ENCODE assay signal across 2 cellular contexts in genomic region chr1:100566300-100566699, GRCh38.
TF ChIP-seq lines count a peak whose summit lies in the region.

No MANE protein-coding gene starts in this region.

TF ChIP-seq in SK-N-SH, 30 proteins besides CTCF, POLR2A, EP300 and RAD21 (continued from another document):
- TF ChIP-seq, protein P1, sequence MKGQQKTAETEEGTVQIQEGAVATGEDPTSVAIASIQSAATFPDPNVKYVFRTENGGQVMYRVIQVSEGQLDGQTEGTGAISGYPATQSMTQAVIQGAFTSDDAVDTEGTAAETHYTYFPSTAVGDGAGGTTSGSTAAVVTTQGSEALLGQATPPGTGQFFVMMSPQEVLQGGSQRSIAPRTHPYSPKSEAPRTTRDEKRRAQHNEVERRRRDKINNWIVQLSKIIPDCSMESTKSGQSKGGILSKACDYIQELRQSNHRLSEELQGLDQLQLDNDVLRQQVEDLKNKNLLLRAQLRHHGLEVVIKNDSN (IDR thresholded peaks at IDR 0.05; ENCODE audit: borderline replicate concordance, low read depth): no peak
- TF ChIP-seq EZH2phosphoT487 (IDR thresholded peaks at IDR 0.05; ENCODE audit: borderline replicate concordance, low read depth) (no peak), TCF12 (IDR thresholded peaks at IDR 0.05) (no peak), NRF1 (IDR thresholded peaks at IDR 0.05; ENCODE audit: low read depth, low read length) (no peak), MXI1 (IDR thresholded peaks at IDR 0.05; ENCODE audit: low read depth, low read length) (no peak), SMC3 (IDR thresholded peaks at IDR 0.05; ENCODE audit: low read depth, low read length) (no peak), YY1 (IDR thresholded peaks at IDR 0.05; ENCODE audit: low read depth) (no peak), RFX5 (IDR thresholded peaks at IDR 0.05; ENCODE audit: low read length) (no peak), JUND (IDR thresholded peaks at IDR 0.05) (no peak), FOSL2 (IDR thresholded peaks at IDR 0.05; ENCODE audit: borderline replicate concordance, low read depth) (no peak)
- TF ChIP-seq, protein P2, sequence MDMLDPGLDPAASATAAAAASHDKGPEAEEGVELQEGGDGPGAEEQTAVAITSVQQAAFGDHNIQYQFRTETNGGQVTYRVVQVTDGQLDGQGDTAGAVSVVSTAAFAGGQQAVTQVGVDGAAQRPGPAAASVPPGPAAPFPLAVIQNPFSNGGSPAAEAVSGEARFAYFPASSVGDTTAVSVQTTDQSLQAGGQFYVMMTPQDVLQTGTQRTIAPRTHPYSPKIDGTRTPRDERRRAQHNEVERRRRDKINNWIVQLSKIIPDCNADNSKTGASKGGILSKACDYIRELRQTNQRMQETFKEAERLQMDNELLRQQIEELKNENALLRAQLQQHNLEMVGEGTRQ (IDR thresholded peaks at IDR 0.05; ENCODE audit: borderline replicate concordance, low read depth, low read length): no peak
- TF ChIP-seq, protein P3, sequence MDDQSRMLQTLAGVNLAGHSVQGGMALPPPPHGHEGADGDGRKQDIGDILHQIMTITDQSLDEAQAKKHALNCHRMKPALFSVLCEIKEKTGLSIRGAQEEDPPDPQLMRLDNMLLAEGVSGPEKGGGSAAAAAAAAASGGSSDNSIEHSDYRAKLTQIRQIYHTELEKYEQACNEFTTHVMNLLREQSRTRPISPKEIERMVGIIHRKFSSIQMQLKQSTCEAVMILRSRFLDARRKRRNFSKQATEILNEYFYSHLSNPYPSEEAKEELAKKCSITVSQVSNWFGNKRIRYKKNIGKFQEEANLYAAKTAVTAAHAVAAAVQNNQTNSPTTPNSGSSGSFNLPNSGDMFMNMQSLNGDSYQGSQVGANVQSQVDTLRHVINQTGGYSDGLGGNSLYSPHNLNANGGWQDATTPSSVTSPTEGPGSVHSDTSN (IDR thresholded peaks at IDR 0.05): no peak
- TF ChIP-seq, protein P4, sequence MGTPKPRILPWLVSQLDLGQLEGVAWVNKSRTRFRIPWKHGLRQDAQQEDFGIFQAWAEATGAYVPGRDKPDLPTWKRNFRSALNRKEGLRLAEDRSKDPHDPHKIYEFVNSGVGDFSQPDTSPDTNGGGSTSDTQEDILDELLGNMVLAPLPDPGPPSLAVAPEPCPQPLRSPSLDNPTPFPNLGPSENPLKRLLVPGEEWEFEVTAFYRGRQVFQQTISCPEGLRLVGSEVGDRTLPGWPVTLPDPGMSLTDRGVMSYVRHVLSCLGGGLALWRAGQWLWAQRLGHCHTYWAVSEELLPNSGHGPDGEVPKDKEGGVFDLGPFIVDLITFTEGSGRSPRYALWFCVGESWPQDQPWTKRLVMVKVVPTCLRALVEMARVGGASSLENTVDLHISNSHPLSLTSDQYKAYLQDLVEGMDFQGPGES (IDR thresholded peaks at IDR 0.05; ENCODE audit: low read depth, low read length): no peak

TF ChIP-seq in SK-N-SH treated with all-trans-retinoic acid at 6 μM for 48 hours, 23 proteins besides CTCF, POLR2A, EP300 and RAD21 (continued from another document):
- TF ChIP-seq, protein P5, sequence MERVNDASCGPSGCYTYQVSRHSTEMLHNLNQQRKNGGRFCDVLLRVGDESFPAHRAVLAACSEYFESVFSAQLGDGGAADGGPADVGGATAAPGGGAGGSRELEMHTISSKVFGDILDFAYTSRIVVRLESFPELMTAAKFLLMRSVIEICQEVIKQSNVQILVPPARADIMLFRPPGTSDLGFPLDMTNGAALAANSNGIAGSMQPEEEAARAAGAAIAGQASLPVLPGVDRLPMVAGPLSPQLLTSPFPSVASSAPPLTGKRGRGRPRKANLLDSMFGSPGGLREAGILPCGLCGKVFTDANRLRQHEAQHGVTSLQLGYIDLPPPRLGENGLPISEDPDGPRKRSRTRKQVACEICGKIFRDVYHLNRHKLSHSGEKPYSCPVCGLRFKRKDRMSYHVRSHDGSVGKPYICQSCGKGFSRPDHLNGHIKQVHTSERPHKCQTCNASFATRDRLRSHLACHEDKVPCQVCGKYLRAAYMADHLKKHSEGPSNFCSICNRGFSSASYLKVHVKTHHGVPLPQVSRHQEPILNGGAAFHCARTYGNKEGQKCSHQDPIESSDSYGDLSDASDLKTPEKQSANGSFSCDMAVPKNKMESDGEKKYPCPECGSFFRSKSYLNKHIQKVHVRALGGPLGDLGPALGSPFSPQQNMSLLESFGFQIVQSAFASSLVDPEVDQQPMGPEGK (CRISPR knock-in tag; IDR thresholded peaks at IDR 0.05; ENCODE audit: borderline replicate concordance): no peak
- TF ChIP-seq RARB (CRISPR knock-in tag; IDR thresholded peaks at IDR 0.05) (no peak), SNAI2 (CRISPR knock-in tag; IDR thresholded peaks at IDR 0.05) (no peak), ESRRG (CRISPR knock-in tag; IDR thresholded peaks at IDR 0.05) (no peak), ZNF565 (CRISPR knock-in tag; conservative IDR thresholded peaks at IDR 0.05; ENCODE audit: low read depth) (no peak), TOX (CRISPR knock-in tag; IDR thresholded peaks at IDR 0.05; ENCODE audit: borderline replicate concordance) (no peak), ZFP3 (CRISPR knock-in tag; IDR thresholded peaks at IDR 0.05) (no peak), CSRNP3 (CRISPR knock-in tag; IDR thresholded peaks at IDR 0.05) (no peak), ARNTL (CRISPR knock-in tag; IDR thresholded peaks at IDR 0.05; ENCODE audit: borderline replicate concordance, low read depth) (no peak), ZNF8 (CRISPR knock-in tag; IDR thresholded peaks at IDR 0.05) (no peak), TSHZ2 (CRISPR knock-in tag; IDR thresholded peaks at IDR 0.05) (no peak), TCF4 (CRISPR knock-in tag; IDR thresholded peaks at IDR 0.05; ENCODE audit: borderline replicate concordance) (no peak)
- TF ChIP-seq, protein P6, sequence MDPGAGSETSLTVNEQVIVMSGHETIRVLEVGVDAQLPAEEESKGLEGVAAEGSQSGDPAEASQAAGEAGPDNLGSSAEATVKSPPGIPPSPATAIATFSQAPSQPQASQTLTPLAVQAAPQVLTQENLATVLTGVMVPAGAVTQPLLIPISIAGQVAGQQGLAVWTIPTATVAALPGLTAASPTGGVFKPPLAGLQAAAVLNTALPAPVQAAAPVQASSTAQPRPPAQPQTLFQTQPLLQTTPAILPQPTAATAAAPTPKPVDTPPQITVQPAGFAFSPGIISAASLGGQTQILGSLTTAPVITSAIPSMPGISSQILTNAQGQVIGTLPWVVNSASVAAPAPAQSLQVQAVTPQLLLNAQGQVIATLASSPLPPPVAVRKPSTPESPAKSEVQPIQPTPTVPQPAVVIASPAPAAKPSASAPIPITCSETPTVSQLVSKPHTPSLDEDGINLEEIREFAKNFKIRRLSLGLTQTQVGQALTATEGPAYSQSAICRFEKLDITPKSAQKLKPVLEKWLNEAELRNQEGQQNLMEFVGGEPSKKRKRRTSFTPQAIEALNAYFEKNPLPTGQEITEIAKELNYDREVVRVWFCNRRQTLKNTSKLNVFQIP (CRISPR knock-in tag; IDR thresholded peaks at IDR 0.05; ENCODE audit: borderline replicate concordance, low read depth): no peak
